1 cellular context compared by ENCODE assay signal in the genomic region with DNA sequence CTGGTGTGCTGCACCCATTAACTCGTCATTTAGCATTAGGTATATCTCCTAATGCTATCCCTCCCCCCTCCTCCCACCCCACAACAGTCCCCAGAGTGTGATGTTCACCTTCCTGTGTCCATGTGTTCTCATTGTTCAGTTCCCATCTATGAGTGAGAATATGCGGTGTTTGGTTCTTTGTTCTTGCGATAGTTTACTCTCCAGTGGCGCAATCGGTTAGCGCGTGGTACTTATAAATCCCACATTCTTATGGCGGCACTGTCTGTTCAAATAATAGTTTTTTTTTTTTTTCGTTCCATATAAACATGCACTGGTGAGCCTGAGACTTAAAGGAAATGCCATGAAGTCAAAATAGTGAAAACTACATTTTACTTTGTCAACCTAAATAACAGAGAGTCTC. TPM values are rescaled to one million over a fixed set of nuclear protein-coding genes. Genes with fewer than 3 reads are reported as not detected.
"Had no signal": no experiment of that assay in that cellular context is flagged by ENCODE, and none has a peak within 500 bp of the region (broad histone marks: within the 10 kb centered on the region; RNA-seq: fewer than 3 reads in every experiment).

No MANE protein-coding gene starts in this region.

RNA-seq across cellular contexts. Expression of gene PNPLA4, which starts 59.5 kb away (rescaled TPM):
- total RNA-seq: LHCN-M2 had no signal
